ENCODE assay signal across 8 cellular contexts in genomic region chr15:98177950-98178848, GRCh38.
DNase-seq lines count a peak whose midpoint lies in the region; ATAC-seq and TF ChIP-seq lines count a peak whose summit lies in the region.

No MANE protein-coding gene starts in this region.

- H3K9me3 Mint-ChIP-seq in activated CD4-positive, alpha-beta T cell treated with anti-CD3 and anti-CD28 coated beads, Interleukin-2, amount 10 ng/mL, durations not matched to agents 24 days and 14 days = no peaks in the 10 kb centered on the region
- H3K9me3 Mint-ChIP-seq in activated B cell treated with CpG ODN at 0.5 μM for 24 hours (no peaks in the 10 kb centered on the region), nephron progenitor cell (no peaks in the 10 kb centered on the region)

- H3K4me3 Mint-ChIP-seq in activated CD4-positive, alpha-beta T cell treated with anti-CD3 and anti-CD28 coated beads, Interleukin-2, amount 10 ng/mL, durations not matched to agents 24 days and 14 days = no peak overlapping the region
- H3K4me3 Mint-ChIP-seq in activated B cell treated with CpG ODN at 0.5 μM for 24 hours (no peak overlapping the region), nephron progenitor cell (peak overlapping the region; percentile 31)

- no peak overlapping the region for H3K27ac Mint-ChIP-seq in activated CD4-positive, alpha-beta T cell treated with anti-CD3 and anti-CD28 coated beads, Interleukin-2, amount 10 ng/mL, durations not matched to agents 24 days and 14 days
- H3K27ac Mint-ChIP-seq in activated B cell treated with CpG ODN at 0.5 μM for 24 hours = no peak overlapping the region
- H3K27ac Mint-ChIP-seq in nephron progenitor cell = no peak overlapping the region

- POLR2A ChIA-PET in activated B cell treated with CpG ODN at 0.5 μM for 24 hours (lab: Charles Lee) = no interaction called here

- peaks cover 4% of the 10 kb centered on the region for H3K4me1 Mint-ChIP-seq in activated CD4-positive, alpha-beta T cell treated with anti-CD3 and anti-CD28 coated beads, Interleukin-2, amount 10 ng/mL, durations not matched to agents 24 days and 14 days
- H3K4me1 Mint-ChIP-seq in activated B cell treated with CpG ODN at 0.5 μM for 24 hours (no peaks in the 10 kb centered on the region), nephron progenitor cell (peaks cover 44% of the 10 kb centered on the region)

- ATAC-seq in HG02678 (IDR thresholded peaks at IDR 0.05; ENCODE audit: unreplicated experiment) (peak; percentile 94), activated B cell treated with CpG ODN at 0.5 μM for 24 hours (ENCODE audit: low read depth) (peak; percentile 21), HG03439 (IDR thresholded peaks at IDR 0.05; ENCODE audit: unreplicated experiment) (no peak)

- CTCF ChIA-PET in activated B cell treated with CpG ODN at 0.5 μM for 24 hours (lab: Charles Lee) = interaction anchor here (0.8 to 1.8 kb wide), 8 partner anchors 24 to 279 kb away, joined by 3 to 8 read pairs (median 4); no protein-coding TSS in a partner anchor

- H3K4me3 ChIP-seq in fibroblast of mammary gland (ENCODE audit: control insufficient read depth, low read depth, low read length) = no peak overlapping the region

- intact Hi-C loops in activated CD4-positive, alpha-beta T cell treated with anti-CD3 and anti-CD28 coated beads, Interleukin-2, amount 10 ng/mL, durations not matched to agents 24 days and 14 days (cut with micrococcal nuclease) = loop anchor here (1.0 kb wide), 1 partner anchor 269 kb away; no protein-coding TSS in a partner anchor
- intact Hi-C loops in activated B cell treated with CpG ODN at 0.5 μM for 24 hours (cut with micrococcal nuclease) = loop anchor here (1.0 to 5.0 kb wide), 2 partner anchors 221 to 269 kb away; no protein-coding TSS in a partner anchor

- H3K36me3 Mint-ChIP-seq in activated CD4-positive, alpha-beta T cell treated with anti-CD3 and anti-CD28 coated beads, Interleukin-2, amount 10 ng/mL, durations not matched to agents 24 days and 14 days (ENCODE audit: low read depth) = no peaks in the 10 kb centered on the region
- H3K36me3 Mint-ChIP-seq in activated B cell treated with CpG ODN at 0.5 μM for 24 hours (ENCODE audit: low read depth) (no peaks in the 10 kb centered on the region), nephron progenitor cell (ENCODE audit: low read depth) (no peaks in the 10 kb centered on the region)

- peaks cover 27% of the 10 kb centered on the region for H3K27me3 Mint-ChIP-seq in activated CD4-positive, alpha-beta T cell treated with anti-CD3 and anti-CD28 coated beads, Interleukin-2, amount 10 ng/mL, durations not matched to agents 24 days and 14 days
- H3K27me3 Mint-ChIP-seq in activated B cell treated with CpG ODN at 0.5 μM for 24 hours = peaks cover 6% of the 10 kb centered on the region
- peaks cover 24% of the 10 kb centered on the region for H3K27me3 Mint-ChIP-seq in nephron progenitor cell (ENCODE audit: low read depth, poor library complexity)

- TF ChIP-seq CTCF in activated B cell treated with CpG ODN at 0.5 μM for 24 hours (IDR thresholded peaks at IDR 0.05) (no peak), fibroblast of mammary gland (conservative IDR thresholded peaks at IDR 0.05; ENCODE audit: control insufficient read depth, insufficient read depth, low read depth, low read length) (peak; percentile 87), nephron progenitor cell (IDR thresholded peaks at IDR 0.05) (peak; percentile 90)

- peak; percentile 86 for DNase-seq in activated CD4-positive, alpha-beta T cell treated with anti-CD3 and anti-CD28 coated beads, Interleukin-2, amount 10 ng/mL, durations not matched to agents 24 days and 14 days
- DNase-seq in activated CD4-positive, alpha-beta T cell treated with anti-CD3 and anti-CD28 coated beads for 1 hour = no peak
- DNase-seq in NCI-H2227 (lab: John Stamatoyannopoulos, UW; ENCODE audit: unreplicated experiment) (peak; percentile 64), activated B cell treated with CpG ODN at 0.5 μM for 24 hours (no peak), fibroblast of mammary gland (ENCODE audit: low read depth) (peak; percentile 73), nephron progenitor cell (peak; percentile 59)

Comparison
In these comparisons a context has a peak if more than half of its experiments do, and no peak if none do; other contexts are left out.
1. DNase-seq: peak in activated CD4-positive, alpha-beta T cell treated with anti-CD3 and anti-CD28 coated beads, Interleukin-2, amount 10 ng/mL, durations not matched to agents 24 days and 14 days (single experiment), NCI-H2227 (single experiment), fibroblast of mammary gland (single experiment) and nephron progenitor cell (single experiment); none in activated CD4-positive, alpha-beta T cell treated with anti-CD3 and anti-CD28 coated beads for 1 hour (single experiment) and activated B cell treated with CpG ODN at 0.5 μM for 24 hours (single experiment).